Comparison of ENCODE assay signal across 12 cellular contexts in the genomic region with DNA sequence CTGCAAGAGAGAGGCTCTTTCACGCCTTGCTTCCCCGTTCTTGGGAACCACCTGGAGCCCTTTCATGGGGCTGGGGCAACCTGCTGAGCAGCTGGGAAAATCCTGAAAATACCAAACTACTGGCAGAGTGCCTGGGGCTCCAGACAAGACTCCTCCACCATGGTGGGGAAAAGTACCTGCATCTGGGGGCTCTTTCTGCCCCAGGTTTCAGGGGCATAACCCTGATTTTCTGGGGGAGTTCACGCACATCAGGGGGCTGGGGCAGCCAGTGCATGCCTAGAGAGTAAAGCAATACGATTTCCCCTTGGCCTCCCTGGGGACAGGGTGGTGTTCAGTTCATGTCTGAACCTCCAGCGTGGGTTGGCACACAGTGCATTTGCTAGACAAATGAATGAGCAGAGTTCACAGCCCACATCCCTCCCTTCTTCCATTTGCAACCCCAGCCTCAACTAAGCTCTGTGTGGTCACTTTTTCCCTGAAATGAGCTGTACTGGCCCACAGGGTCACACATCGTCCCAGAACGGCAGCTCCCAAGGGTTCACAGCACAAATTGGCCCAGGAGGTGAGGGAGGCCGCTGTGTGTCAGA. TPM values are rescaled to one million over a fixed set of nuclear protein-coding genes. Genes with fewer than 3 reads are reported as not detected.
A peak's percentile ranks its signal among the peaks of the same experiment; 100 is the strongest.
DNase-seq lines count a peak whose midpoint lies in the region; ATAC-seq and TF ChIP-seq lines count a peak whose summit lies in the region.
"Had no signal": no experiment of that assay in that cellular context is flagged by ENCODE, and none has a peak within 500 bp of the region (broad histone marks: within the 10 kb centered on the region; RNA-seq: fewer than 3 reads in every experiment).

No MANE protein-coding gene starts in this region.

- DNase-seq in AG10803 (ENCODE audit: low read depth), result peak; percentile 43
- DNase-seq in fibroblast of mammary gland (ENCODE audit: low read depth), result peak; percentile 56
- no peak for DNase-seq in DMS53 treated with DMSO at 0.1 percent for 48 hours (lab: John Stamatoyannopoulos, UW; ENCODE audit: unreplicated experiment)
- DNase-seq in kidney tubule cell (ENCODE audit: low spot score), result no peak
- DNase-seq: activated naive CD4-positive, alpha-beta T cell treated with anti-CD3 and anti-CD28 coated beads for 36 hours; effector memory CD8-positive, alpha-beta T cell; stimulated activated naive CD4-positive, alpha-beta T cell treated with Interleukin-2 at 50 U/mL for 16 hours had no signal

- no peaks in the 10 kb centered on the region for H3K27me3 Mint-ChIP-seq in activated T-helper 17 cell treated with anti-CD3 and anti-CD28 coated beads, Interleukin-2, amount 50 U/mL, for 72 hours
- H3K27me3 Mint-ChIP-seq: effector memory CD8-positive, alpha-beta T cell had no signal

- no peak overlapping the region for H3K4me3 ChIP-seq in AG10803 (ENCODE audit: low read length)
- no peak overlapping the region for H3K4me3 ChIP-seq in fibroblast of mammary gland (ENCODE audit: control insufficient read depth, low read depth, low read length)

- no peak overlapping the region for H3K4me3 Mint-ChIP-seq in activated T-helper 17 cell treated with anti-CD3 and anti-CD28 coated beads, Interleukin-2, amount 50 U/mL, for 72 hours
- H3K4me3 Mint-ChIP-seq: activated naive CD4-positive, alpha-beta T cell treated with anti-CD3 and anti-CD28 coated beads for 36 hours; effector memory CD8-positive, alpha-beta T cell had no signal

- TF ChIP-seq CTCF in AG10803 (conservative IDR thresholded peaks at IDR 0.05; ENCODE audit: low read length) (no peak), fibroblast of mammary gland (conservative IDR thresholded peaks at IDR 0.05; ENCODE audit: control insufficient read depth, insufficient read depth, low read depth, low read length) (no peak)

- ATAC-seq in GM19463 (IDR thresholded peaks at IDR 0.05; ENCODE audit: unreplicated experiment), result peak; percentile 74
- ATAC-seq in HG03196 (IDR thresholded peaks at IDR 0.05; ENCODE audit: unreplicated experiment), result peak; percentile 58
- ATAC-seq in GM19395 (IDR thresholded peaks at IDR 0.05; ENCODE audit: unreplicated experiment), result no peak
- no peak for ATAC-seq in activated T-helper 17 cell treated with anti-CD3 and anti-CD28 coated beads, Interleukin-2, amount 50 U/mL, for 72 hours (replicated peaks)
- ATAC-seq: effector memory CD8-positive, alpha-beta T cell had no signal

- H3K4me1 Mint-ChIP-seq in activated T-helper 17 cell treated with anti-CD3 and anti-CD28 coated beads, Interleukin-2, amount 50 U/mL, for 72 hours, result no peaks in the 10 kb centered on the region

- no peaks in the 10 kb centered on the region for H3K36me3 Mint-ChIP-seq in activated T-helper 17 cell treated with anti-CD3 and anti-CD28 coated beads, Interleukin-2, amount 50 U/mL, for 72 hours (ENCODE audit: low read depth)

- no peak overlapping the region for H3K27ac Mint-ChIP-seq in activated T-helper 17 cell treated with anti-CD3 and anti-CD28 coated beads, Interleukin-2, amount 50 U/mL, for 72 hours
- H3K27ac Mint-ChIP-seq: activated naive CD4-positive, alpha-beta T cell treated with anti-CD3 and anti-CD28 coated beads for 36 hours; effector memory CD8-positive, alpha-beta T cell had no signal

- H3K9me3 Mint-ChIP-seq in activated T-helper 17 cell treated with anti-CD3 and anti-CD28 coated beads, Interleukin-2, amount 50 U/mL, for 72 hours, result no peaks in the 10 kb centered on the region
- H3K9me3 Mint-ChIP-seq: activated naive CD4-positive, alpha-beta T cell treated with anti-CD3 and anti-CD28 coated beads for 36 hours; effector memory CD8-positive, alpha-beta T cell had no signal

RNA-seq across cellular contexts. Expression of gene CDC42EP4, which starts 5.2 kb away (rescaled TPM):
- 1 to 10 TPM in 1 of 2 donors, under 1 TPM in 1; 0.67 to 2.5 TPM for total RNA-seq in activated T-helper 17 cell treated with anti-CD3 and anti-CD28 coated beads, Interleukin-2, amount 50 U/mL, for 72 hours

RNA-seq across cellular contexts. Expression of gene CPSF4L, which starts 55.3 kb away (rescaled TPM):
- not detected for total RNA-seq in activated T-helper 17 cell treated with anti-CD3 and anti-CD28 coated beads, Interleukin-2, amount 50 U/mL, for 72 hours
- total RNA-seq: activated naive CD4-positive, alpha-beta T cell treated with anti-CD3 and anti-CD28 coated beads for 36 hours; HT1080 had no signal

Comparison
In these comparisons a context has a peak if more than half of its experiments do, and no peak if none do; other contexts are left out.
1. DNase-seq: peak in AG10803 (single experiment) and fibroblast of mammary gland (single experiment); none in DMS53 treated with DMSO at 0.1 percent for 48 hours (single experiment) and kidney tubule cell (single experiment).
2. ATAC-seq: peak in GM19463 (single experiment) and HG03196 (single experiment); none in GM19395 (single experiment) and activated T-helper 17 cell treated with anti-CD3 and anti-CD28 coated beads, Interleukin-2, amount 50 U/mL, for 72 hours (single experiment).